ENCODE assay signal across 8 cellular contexts in genomic region chr17:47802341-47803022, GRCh38. TPM values are rescaled to one million over a fixed set of nuclear protein-coding genes. Genes with fewer than 3 reads are reported as not detected.
DNase-seq lines count a peak whose midpoint lies in the region; ATAC-seq lines count a peak whose summit lies in the region.

No MANE protein-coding gene starts in this region.

- no peak overlapping the region for H2AFZ ChIP-seq in GM23248

- no peaks in the 10 kb centered on the region for H4K20me1 ChIP-seq in GM23248 (ENCODE audit: insufficient read depth)

- ATAC-seq in naive thymus-derived CD8-positive, alpha-beta T cell = peak; percentile 87 to 95
- ATAC-seq in stimulated activated naive CD8-positive, alpha-beta T cell treated with anti-CD3 and anti-CD28 coated beads, Interleukin-15, amount 100 ng/mL, for 72 hours = peak; percentile 96
- ATAC-seq in HG03025 (IDR thresholded peaks at IDR 0.05; ENCODE audit: low FRiP score, unreplicated experiment) = no peak

- H3K4me2 ChIP-seq in GM23248 (ENCODE audit: unreplicated experiment) = no peak overlapping the region

- H3K36me3 Mint-ChIP-seq in activated CD4-positive, alpha-beta T cell treated with anti-CD3 and anti-CD28 coated beads, Interleukin-2, amount 10 ng/mL, durations not matched to agents 7 days and 5 days (ENCODE audit: low read depth) = peaks cover 1% of the 10 kb centered on the region
- peaks cover 0 to 11% (median 1%) of the 10 kb centered on the region in 3 donors for H3K36me3 Mint-ChIP-seq in naive thymus-derived CD8-positive, alpha-beta T cell

- no peaks in the 10 kb centered on the region for H3K36me3 ChIP-seq in GM23248 (ENCODE audit: low read depth)
- peaks cover 1% of the 10 kb centered on the region for H3K36me3 ChIP-seq in effector memory CD4-positive, alpha-beta T cell (ENCODE audit: control insufficient read depth, insufficient read depth, low read length)

- H3K9me3 Mint-ChIP-seq in activated CD4-positive, alpha-beta T cell treated with anti-CD3 and anti-CD28 coated beads, Interleukin-2, amount 10 ng/mL, durations not matched to agents 7 days and 5 days = no peaks in the 10 kb centered on the region
- no peaks in the 10 kb centered on the region for H3K9me3 Mint-ChIP-seq in naive thymus-derived CD8-positive, alpha-beta T cell
- H3K9me3 Mint-ChIP-seq in stimulated activated naive CD8-positive, alpha-beta T cell treated with anti-CD3 and anti-CD28 coated beads, Interleukin-15, amount 100 ng/mL, for 72 hours = no peaks in the 10 kb centered on the region

- H3K27me3 ChIP-seq in GM23248 (replicated peaks; ENCODE audit: insufficient read depth) = peaks cover 3% of the 10 kb centered on the region; the same call in 1 of the 2 replicates
- no peaks in the 10 kb centered on the region for H3K27me3 ChIP-seq in effector memory CD4-positive, alpha-beta T cell (replicated peaks; ENCODE audit: control insufficient read depth, insufficient read depth, low read length, poor library complexity, severe bottlenecking)

- no peaks in the 10 kb centered on the region for H3K27me3 Mint-ChIP-seq in activated CD4-positive, alpha-beta T cell treated with anti-CD3 and anti-CD28 coated beads, Interleukin-2, amount 10 ng/mL, durations not matched to agents 7 days and 5 days
- peaks cover 0 to 9% (median 1%) of the 10 kb centered on the region in 5 donors for H3K27me3 Mint-ChIP-seq in naive thymus-derived CD8-positive, alpha-beta T cell
- H3K27me3 Mint-ChIP-seq in stimulated activated naive CD8-positive, alpha-beta T cell treated with anti-CD3 and anti-CD28 coated beads, Interleukin-15, amount 100 ng/mL, for 72 hours = peaks cover 19% of the 10 kb centered on the region

- H3F3A ChIP-seq in GM23248 (ENCODE audit: insufficient read depth) = no peaks in the 10 kb centered on the region

- in situ Hi-C loops in GM23248 (cut with MboI) = no loop called here

- H3K27ac Mint-ChIP-seq in activated CD4-positive, alpha-beta T cell treated with anti-CD3 and anti-CD28 coated beads, Interleukin-2, amount 10 ng/mL, durations not matched to agents 7 days and 5 days = no peak overlapping the region
- no peak overlapping the region for H3K27ac Mint-ChIP-seq in naive thymus-derived CD8-positive, alpha-beta T cell
- no peak overlapping the region for H3K27ac Mint-ChIP-seq in stimulated activated naive CD8-positive, alpha-beta T cell treated with anti-CD3 and anti-CD28 coated beads, Interleukin-15, amount 100 ng/mL, for 72 hours

- no peak overlapping the region for H3K27ac ChIP-seq in GM23248
- H3K27ac ChIP-seq in effector memory CD4-positive, alpha-beta T cell (ENCODE audit: insufficient read depth, low read length, poor library complexity, severe bottlenecking) = no peak overlapping the region

- no peaks in the 10 kb centered on the region for H3K4me1 ChIP-seq in GM23248 (ENCODE audit: insufficient read depth)
- H3K4me1 ChIP-seq in effector memory CD4-positive, alpha-beta T cell (ENCODE audit: control insufficient read depth, insufficient read depth, low read length, poor library complexity, severe bottlenecking) = no peaks in the 10 kb centered on the region

- H3K9me2 ChIP-seq in GM23248 (ENCODE audit: insufficient read depth) = no peaks in the 10 kb centered on the region

- CTCF ChIA-PET in activated CD4-positive, alpha-beta T cell treated with anti-CD3 and anti-CD28 coated beads, Interleukin-2, amount 10 ng/mL, durations not matched to agents 7 days and 5 days (lab: Charles Lee) = interaction anchor here (0.8 kb wide), 1 partner anchor 12 kb away, joined by 3 read pairs; no protein-coding TSS in a partner anchor

- H3K4me3 Mint-ChIP-seq in activated CD4-positive, alpha-beta T cell treated with anti-CD3 and anti-CD28 coated beads, Interleukin-2, amount 10 ng/mL, durations not matched to agents 7 days and 5 days = no peak overlapping the region
- no peak overlapping the region for H3K4me3 Mint-ChIP-seq in naive thymus-derived CD8-positive, alpha-beta T cell
- no peak overlapping the region for H3K4me3 Mint-ChIP-seq in stimulated activated naive CD8-positive, alpha-beta T cell treated with anti-CD3 and anti-CD28 coated beads, Interleukin-15, amount 100 ng/mL, for 72 hours

- H3K9me3 ChIP-seq in GM23248 (ENCODE audit: low read depth) = no peaks in the 10 kb centered on the region
- no peaks in the 10 kb centered on the region for H3K9me3 ChIP-seq in effector memory CD4-positive, alpha-beta T cell (ENCODE audit: control insufficient read depth, low read length)

- POLR2A ChIA-PET in activated CD4-positive, alpha-beta T cell treated with anti-CD3 and anti-CD28 coated beads, Interleukin-2, amount 10 ng/mL, durations not matched to agents 7 days and 5 days (lab: Charles Lee) = no interaction called here
- POLR2A ChIA-PET in naive thymus-derived CD8-positive, alpha-beta T cell (lab: Charles Lee) = no interaction called here

- H3K4me3 ChIP-seq in GM23248 = no peak overlapping the region
- H3K4me3 ChIP-seq in effector memory CD4-positive, alpha-beta T cell (ENCODE audit: insufficient read depth, low read depth, low read length, poor library complexity, severe bottlenecking) = no peak overlapping the region

- DNase-seq in AML-193 (lab: John Stamatoyannopoulos, UW) (peak; percentile 65 to 71), GM23248 (peak; percentile 73), NCI-H2227 treated with DMSO at 0.1 percent for 48 hours (lab: John Stamatoyannopoulos, UW) (peak; percentile 63)
- peak; percentile 73 for DNase-seq in activated CD4-positive, alpha-beta T cell treated with anti-CD3 and anti-CD28 coated beads, Interleukin-2, amount 10 ng/mL, durations not matched to agents 7 days and 5 days
- peak; percentile 12 to 29 (median 23) for DNase-seq in effector memory CD4-positive, alpha-beta T cell
- DNase-seq in naive thymus-derived CD8-positive, alpha-beta T cell = peak; percentile 20 to 77 (median 44)
- DNase-seq in stimulated activated naive CD8-positive, alpha-beta T cell treated with anti-CD3 and anti-CD28 coated beads, Interleukin-15, amount 100 ng/mL, for 72 hours = peak; percentile 48 to 58

- no peaks in the 10 kb centered on the region for H3K79me2 ChIP-seq in GM23248 (ENCODE audit: insufficient read depth)

- H3K9ac ChIP-seq in GM23248 = no peak overlapping the region

- 24 to 26% methylated on average over 9 of the region's 9 CpGs for WGBS in GM23248 (ENCODE audit: low coverage in 1 of 2, low lambda C conversion rate in 2 of 2, missing lambda C conversion rate in 2 of 2), 2 experiments

- H3K4me1 Mint-ChIP-seq in activated CD4-positive, alpha-beta T cell treated with anti-CD3 and anti-CD28 coated beads, Interleukin-2, amount 10 ng/mL, durations not matched to agents 7 days and 5 days = no peaks in the 10 kb centered on the region
- H3K4me1 Mint-ChIP-seq in naive thymus-derived CD8-positive, alpha-beta T cell = peaks cover 0 to 3% (median 0%) of the 10 kb centered on the region in 4 donors
- no peaks in the 10 kb centered on the region for H3K4me1 Mint-ChIP-seq in stimulated activated naive CD8-positive, alpha-beta T cell treated with anti-CD3 and anti-CD28 coated beads, Interleukin-15, amount 100 ng/mL, for 72 hours

RNA-seq across cellular contexts. Expression of gene OSBPL7, which starts 19.1 kb away (rescaled TPM):
- 2.5 and 5.0 TPM in 2 replicates for total RNA-seq in GM23248 (2014; rRNA removed; shearing (Covaris generic))
- 1.4 and 2.0 TPM in 2 replicates for polyA plus RNA-seq in GM23248 (2016; fragmentation: Nextera tagmentation; extraction: Ambion mirVana)
- 10 to 100 TPM; 40.8 to 43.8 TPM for total RNA-seq in activated CD4-positive, alpha-beta T cell treated with anti-CD3 and anti-CD28 coated beads, Interleukin-2, amount 10 ng/mL, durations not matched to agents 7 days and 5 days
- total RNA-seq in naive thymus-derived CD8-positive, alpha-beta T cell = 10 to 100 TPM; 38.8 to 48.1 TPM
- 1 to 10 TPM; 3.6 to 6.8 (median 4.4) TPM for polyA plus RNA-seq in naive thymus-derived CD8-positive, alpha-beta T cell

RNA-seq across cellular contexts. Expression of gene MRPL10, which starts 28.9 kb away (rescaled TPM):
- total RNA-seq in GM23248 (2014; rRNA removed; shearing (Covaris generic)) = 24.8 and 37.3 TPM in 2 replicates
- 30.6 and 35.1 TPM in 2 replicates for polyA plus RNA-seq in GM23248 (2016; fragmentation: Nextera tagmentation; extraction: Ambion mirVana)
- 10 to 100 TPM; 46.9 to 51.9 TPM for total RNA-seq in activated CD4-positive, alpha-beta T cell treated with anti-CD3 and anti-CD28 coated beads, Interleukin-2, amount 10 ng/mL, durations not matched to agents 7 days and 5 days
- total RNA-seq in naive thymus-derived CD8-positive, alpha-beta T cell = 10 to 100 TPM; 38.2 to 41.8 TPM
- polyA plus RNA-seq in naive thymus-derived CD8-positive, alpha-beta T cell = 10 to 100 TPM; 38.3 to 68.5 (median 38.3) TPM

RNA-seq across cellular contexts. Expression of gene LRRC46, which starts 29.0 kb away (rescaled TPM):
- total RNA-seq in GM23248 (2014; rRNA removed; shearing (Covaris generic)) = not detected in 2 replicates
- polyA plus RNA-seq in GM23248 (2016; fragmentation: Nextera tagmentation; extraction: Ambion mirVana) = 0.82 and 0.95 TPM in 2 replicates
- total RNA-seq in activated CD4-positive, alpha-beta T cell treated with anti-CD3 and anti-CD28 coated beads, Interleukin-2, amount 10 ng/mL, durations not matched to agents 7 days and 5 days = 1 to 10 TPM in 1 of 2 experiments, under 1 TPM in 1; 0.79 to 1.4 TPM
- under 1 TPM; 0.29 to 0.85 TPM for total RNA-seq in naive thymus-derived CD8-positive, alpha-beta T cell
- polyA plus RNA-seq in naive thymus-derived CD8-positive, alpha-beta T cell = under 1 TPM; 0.43 to 0.56 (median 0.48) TPM

RNA-seq across cellular contexts. Expression of gene SCRN2, which starts 38.6 kb away (rescaled TPM):
- total RNA-seq in GM23248 (2014; rRNA removed; shearing (Covaris generic)) = 36.3 and 41.2 TPM in 2 replicates
- polyA plus RNA-seq in GM23248 (2016; fragmentation: Nextera tagmentation; extraction: Ambion mirVana) = 38.6 and 39.5 TPM in 2 replicates
- 10 to 100 TPM; 26.8 to 33.2 TPM for total RNA-seq in activated CD4-positive, alpha-beta T cell treated with anti-CD3 and anti-CD28 coated beads, Interleukin-2, amount 10 ng/mL, durations not matched to agents 7 days and 5 days
- 10 to 100 TPM; 41.4 to 46.0 TPM for total RNA-seq in naive thymus-derived CD8-positive, alpha-beta T cell
- polyA plus RNA-seq in naive thymus-derived CD8-positive, alpha-beta T cell = 10 to 100 TPM; 19.3 to 37.9 (median 21.6) TPM

RNA-seq across cellular contexts. Expression of gene SP6, which starts 48.5 kb away (rescaled TPM):
- total RNA-seq in GM23248 (2014; rRNA removed; shearing (Covaris generic)) = not detected in 2 replicates
- not detected in 2 replicates for polyA plus RNA-seq in GM23248 (2016; fragmentation: Nextera tagmentation; extraction: Ambion mirVana)
- not detected for total RNA-seq in activated CD4-positive, alpha-beta T cell treated with anti-CD3 and anti-CD28 coated beads, Interleukin-2, amount 10 ng/mL, durations not matched to agents 7 days and 5 days
- total RNA-seq in naive thymus-derived CD8-positive, alpha-beta T cell = under 1 TPM; 0.16 to 0.33 TPM
- under 1 TPM in 1 of 3 donors, not detected in 2; 0.13 TPM for polyA plus RNA-seq in naive thymus-derived CD8-positive, alpha-beta T cell

Comparison
In these comparisons a context has a peak if more than half of its experiments do, and no peak if none do; other contexts are left out.
1. DNase-seq: peak in every context shown above with its lines; median percentile 73 in GM23248; 73 in activated CD4-positive, alpha-beta T cell treated with anti-CD3 and anti-CD28 coated beads, Interleukin-2, amount 10 ng/mL, durations not matched to agents 7 days and 5 days; 68 in AML-193; 63 in NCI-H2227 treated with DMSO at 0.1 percent for 48 hours; 53 in stimulated activated naive CD8-positive, alpha-beta T cell treated with anti-CD3 and anti-CD28 coated beads, Interleukin-15, amount 100 ng/mL, for 72 hours; 44 in naive thymus-derived CD8-positive, alpha-beta T cell; 23 in effector memory CD4-positive, alpha-beta T cell.